In the genomic region with DNA sequence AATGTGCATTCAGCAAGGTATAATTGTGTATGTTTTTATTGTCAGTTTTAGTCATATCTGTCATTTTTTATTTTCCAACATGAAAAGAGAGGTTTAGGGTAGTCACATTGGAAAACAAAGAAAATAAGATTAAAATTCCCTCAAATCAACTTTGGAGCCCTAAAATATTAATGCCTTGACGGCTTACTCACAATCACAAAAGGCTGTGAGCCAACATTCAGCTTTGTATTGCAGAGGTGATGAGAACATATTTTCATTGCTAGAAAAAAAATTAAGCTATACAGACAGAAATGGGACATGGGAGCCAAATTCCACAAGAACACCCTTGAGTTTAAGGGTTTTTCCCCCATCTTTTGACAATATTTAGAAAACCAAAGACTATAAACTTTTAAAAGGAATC, we compare ENCODE assay signal across 20 cellular contexts.
"Had no signal": no experiment of that assay in that cellular context is flagged by ENCODE, and none has a peak within 500 bp of the region (broad histone marks: within the 10 kb centered on the region; RNA-seq: fewer than 3 reads in every experiment).

No MANE protein-coding gene starts in this region.

- H3K9me3 ChIP-seq: adrenal gland, heart left ventricle, neutrophil, SJCRH30, transverse colon had no signal

- H3K4me3 Mint-ChIP-seq: activated naive CD8-positive, alpha-beta T cell; activated T-cell treated with anti-CD3 and anti-CD28 coated beads, Interleukin-2, amount 50 U/mL, for 24 hours; activated T-helper 17 cell treated with anti-CD3 and anti-CD28 coated beads, Interleukin-2, amount 50 U/mL, for 72 hours; effector memory CD8-positive, alpha-beta T cell; natural killer cell treated with Interleukin-12 subunit alpha and Interleukin-12 subunit beta and Interleukin-15 and Interleukin-18, amount 100 ng/mL, for 72 hours; stimulated activated naive CD8-positive, alpha-beta T cell treated with anti-CD3 and anti-CD28 coated beads, Interleukin-15, amount 100 ng/mL, for 72 hours had no signal

- H3K27me3 ChIP-seq: adrenal gland, cardiac muscle cell, dorsolateral prefrontal cortex, heart left ventricle, neutrophil, SJCRH30, transverse colon had no signal

- H3K27ac Mint-ChIP-seq: activated naive CD8-positive, alpha-beta T cell; activated T-cell treated with anti-CD3 and anti-CD28 coated beads, Interleukin-2, amount 50 U/mL, for 24 hours; activated T-helper 17 cell treated with anti-CD3 and anti-CD28 coated beads, Interleukin-2, amount 50 U/mL, for 72 hours; effector memory CD8-positive, alpha-beta T cell; natural killer cell treated with Interleukin-12 subunit alpha and Interleukin-12 subunit beta and Interleukin-15 and Interleukin-18, amount 100 ng/mL, for 72 hours; stimulated activated naive CD8-positive, alpha-beta T cell treated with anti-CD3 and anti-CD28 coated beads, Interleukin-15, amount 100 ng/mL, for 72 hours had no signal

- ATAC-seq: activated T-helper 17 cell treated with anti-CD3 and anti-CD28 coated beads, Interleukin-2, amount 50 U/mL, for 72 hours; effector memory CD8-positive, alpha-beta T cell; esophagus mucosa; heart left ventricle; left colon; natural killer cell treated with Interleukin-12 subunit alpha and Interleukin-12 subunit beta and Interleukin-15 and Interleukin-18, amount 100 ng/mL, for 72 hours; sciatic nerve; stimulated activated naive CD8-positive, alpha-beta T cell treated with anti-CD3 and anti-CD28 coated beads, Interleukin-15, amount 100 ng/mL, for 72 hours had no signal

- H3K36me3 Mint-ChIP-seq: natural killer cell treated with Interleukin-12 subunit alpha and Interleukin-12 subunit beta and Interleukin-15 and Interleukin-18, amount 100 ng/mL, for 72 hours had no signal

- H3K4me1 Mint-ChIP-seq: activated T-helper 17 cell treated with anti-CD3 and anti-CD28 coated beads, Interleukin-2, amount 50 U/mL, for 72 hours; stimulated activated naive CD8-positive, alpha-beta T cell treated with anti-CD3 and anti-CD28 coated beads, Interleukin-15, amount 100 ng/mL, for 72 hours had no signal

- H3K27ac ChIP-seq: cardiac muscle cell, dorsolateral prefrontal cortex, neutrophil, SJCRH30 had no signal

- H3K4me1 ChIP-seq: adrenal gland had no signal

- H3K9me3 Mint-ChIP-seq: activated T-cell treated with anti-CD3 and anti-CD28 coated beads, Interleukin-2, amount 50 U/mL, for 24 hours; activated T-helper 17 cell treated with anti-CD3 and anti-CD28 coated beads, Interleukin-2, amount 50 U/mL, for 72 hours; effector memory CD8-positive, alpha-beta T cell had no signal

- DNase-seq: activated naive CD4-positive, alpha-beta T cell; activated T-cell treated with anti-CD3 and anti-CD28 coated beads, Interleukin-2, amount 50 U/mL, for 24 hours; adrenal gland; dorsolateral prefrontal cortex; effector memory CD8-positive, alpha-beta T cell; heart left ventricle; islet precursor cell; left colon; SJCRH30; stimulated activated CD4-positive, alpha-beta T cell treated with anti-CD3 and anti-CD28 coated beads, Interleukin-4, amount 100 ng/mL, for 4 hours; stimulated activated naive CD8-positive, alpha-beta T cell treated with anti-CD3 and anti-CD28 coated beads, Interleukin-15, amount 100 ng/mL, for 72 hours; T-helper 9 cell; transverse colon had no signal

- H3K36me3 ChIP-seq: adrenal gland, neutrophil, SJCRH30, transverse colon had no signal

- H3K4me3 ChIP-seq: adrenal gland, cardiac muscle cell, dorsolateral prefrontal cortex, heart left ventricle, SJCRH30, transverse colon had no signal

- H3K27me3 Mint-ChIP-seq: activated naive CD8-positive, alpha-beta T cell; activated T-cell treated with anti-CD3 and anti-CD28 coated beads, Interleukin-2, amount 50 U/mL, for 24 hours; stimulated activated naive CD8-positive, alpha-beta T cell treated with anti-CD3 and anti-CD28 coated beads, Interleukin-15, amount 100 ng/mL, for 72 hours had no signal
